ENCODE assay signal across 10 cellular contexts in genomic region chr12:46260153-46260912, GRCh38. TPM values are rescaled to one million over a fixed set of nuclear protein-coding genes. Genes with fewer than 3 reads are reported as not detected.
A peak's percentile ranks its signal among the peaks of the same experiment; 100 is the strongest.
DNase-seq lines count a peak whose midpoint lies in the region; ATAC-seq and TF ChIP-seq lines count a peak whose summit lies in the region.
"Had no signal": no experiment of that assay in that cellular context is flagged by ENCODE, and none has a peak within 500 bp of the region (broad histone marks: within the 10 kb centered on the region; RNA-seq: fewer than 3 reads in every experiment).

No MANE protein-coding gene starts in this region.

- H3K4me3 Mint-ChIP-seq in endodermal cell: no peak overlapping the region
- no peak overlapping the region for H3K4me3 Mint-ChIP-seq in activated naive CD4-positive, alpha-beta T cell treated with anti-CD3 and anti-CD28 coated beads, Interleukin-2, amount 10 ng/mL, durations not matched to agents 7 days and 5 days
- H3K4me3 Mint-ChIP-seq: CD4-positive, alpha-beta memory T cell had no signal

- no peak overlapping the region for H3K27ac Mint-ChIP-seq in endodermal cell
- no peak overlapping the region for H3K27ac Mint-ChIP-seq in activated naive CD4-positive, alpha-beta T cell treated with anti-CD3 and anti-CD28 coated beads, Interleukin-2, amount 10 ng/mL, durations not matched to agents 7 days and 5 days
- H3K27ac Mint-ChIP-seq: CD4-positive, alpha-beta memory T cell had no signal

- no peaks in the 10 kb centered on the region for H3K27me3 Mint-ChIP-seq in endodermal cell (ENCODE audit: insufficient read depth)
- no peaks in the 10 kb centered on the region for H3K27me3 Mint-ChIP-seq in activated naive CD4-positive, alpha-beta T cell treated with anti-CD3 and anti-CD28 coated beads, Interleukin-2, amount 10 ng/mL, durations not matched to agents 7 days and 5 days
- H3K27me3 Mint-ChIP-seq: CD4-positive, alpha-beta memory T cell had no signal

- H3K27me3 ChIP-seq in AG04450 (ENCODE audit: control insufficient read depth, insufficient read depth, low read length): no peaks in the 10 kb centered on the region
- H3K27me3 ChIP-seq in HUES6 (ENCODE audit: control insufficient read depth, insufficient read depth, low read length): no peaks in the 10 kb centered on the region
- H3K27me3 ChIP-seq in endodermal cell (ENCODE audit: control insufficient read depth, insufficient read depth, low read length, poor library complexity, severe bottlenecking): no peaks in the 10 kb centered on the region
- H3K27me3 ChIP-seq in tibial nerve: no peaks in the 10 kb centered on the region

- no peak for ATAC-seq in HG03139 (IDR thresholded peaks at IDR 0.05; ENCODE audit: unreplicated experiment)

- peak overlapping the region; percentile 88 for H3K27ac ChIP-seq in AG04450 (ENCODE audit: low read depth, low read length)
- peak overlapping the region; percentile 46 for H3K27ac ChIP-seq in HUES6 (ENCODE audit: low read depth, low read length)
- peak overlapping the region; percentile 3 for H3K27ac ChIP-seq in endodermal cell (ENCODE audit: low read depth, low read length)
- peak overlapping the region; percentile 91 for H3K27ac ChIP-seq in mesodermal cell (ENCODE audit: low read depth, low read length, severe bottlenecking)
- H3K27ac ChIP-seq in tibial nerve: no peak overlapping the region

- H3K9me3 ChIP-seq in AG04450 (ENCODE audit: control insufficient read depth, insufficient read depth, low read length) (no peaks in the 10 kb centered on the region), HUES6 (ENCODE audit: control insufficient read depth, insufficient read depth, low read depth, low read length) (0 out of 2 replicates have a peak, but pooled peaks cover 2% of the 10 kb centered on the region), endodermal cell (ENCODE audit: control insufficient read depth, low read length) (peaks cover 3% of the 10 kb centered on the region), mesodermal cell (ENCODE audit: control insufficient read depth, low read length) (peaks cover 8% of the 10 kb centered on the region), tibial nerve (no peaks in the 10 kb centered on the region)

- peaks cover 19% of the 10 kb centered on the region for H3K36me3 Mint-ChIP-seq in endodermal cell (ENCODE audit: low read depth)
- peaks cover 54% of the 10 kb centered on the region for H3K36me3 Mint-ChIP-seq in activated naive CD4-positive, alpha-beta T cell treated with anti-CD3 and anti-CD28 coated beads, Interleukin-2, amount 10 ng/mL, durations not matched to agents 7 days and 5 days

- no peak for TF ChIP-seq POLR2A in tibial nerve (IDR thresholded peaks at IDR 0.05)

- TF ChIP-seq CTCF in AG04450 (IDR thresholded peaks at IDR 0.05; ENCODE audit: low read depth, low read length) (no peak), endodermal cell (conservative IDR thresholded peaks at IDR 0.05) (no peak), tibial nerve (IDR thresholded peaks at IDR 0.05) (no peak)

- H3K4me3 ChIP-seq in AG04450 (ENCODE audit: low read depth, low read length) (peak overlapping the region; percentile 39), HUES6 (ENCODE audit: low read depth, low read length) (peak overlapping the region; percentile 30), endodermal cell (ENCODE audit: low read length) (peak overlapping the region; percentile 25), mesodermal cell (ENCODE audit: extremely low read depth, insufficient read depth, low read length, poor library complexity, severe bottlenecking) (no peak overlapping the region), tibial nerve (no peak overlapping the region)

- H3K36me3 ChIP-seq in HUES6 (ENCODE audit: control insufficient read depth, insufficient read depth, low read length) (peaks cover 20% of the 10 kb centered on the region; the same call in 1 of the 2 replicates), endodermal cell (ENCODE audit: control insufficient read depth, insufficient read depth, low read length) (peaks cover 8% of the 10 kb centered on the region), mesodermal cell (ENCODE audit: control insufficient read depth, insufficient read depth, low read length) (peaks cover 36% of the 10 kb centered on the region), tibial nerve (no peaks in the 10 kb centered on the region)

- no peak for TF ChIP-seq EP300 in tibial nerve (IDR thresholded peaks at IDR 0.05)

- peaks cover 18% of the 10 kb centered on the region for H3K4me1 Mint-ChIP-seq in endodermal cell
- peaks cover 43% of the 10 kb centered on the region for H3K4me1 Mint-ChIP-seq in activated naive CD4-positive, alpha-beta T cell treated with anti-CD3 and anti-CD28 coated beads, Interleukin-2, amount 10 ng/mL, durations not matched to agents 7 days and 5 days

- POLR2A ChIA-PET in AG04450 (lab: Yijun Ruan, JAX): no interaction called here

- H3K9me3 Mint-ChIP-seq in endodermal cell: peaks cover 1% of the 10 kb centered on the region
- H3K9me3 Mint-ChIP-seq in activated naive CD4-positive, alpha-beta T cell treated with anti-CD3 and anti-CD28 coated beads, Interleukin-2, amount 10 ng/mL, durations not matched to agents 7 days and 5 days: peaks cover 2% of the 10 kb centered on the region

- CTCF ChIA-PET in AG04450 (lab: Charles Lee): interaction anchor here (0.6 to 0.9 kb wide), 2 partner anchors 135 to 962 kb away, joined by 3 read pairs; no protein-coding TSS in a partner anchor
- CTCF ChIA-PET in activated naive CD4-positive, alpha-beta T cell treated with anti-CD3 and anti-CD28 coated beads, Interleukin-2, amount 10 ng/mL, durations not matched to agents 7 days and 5 days (lab: Charles Lee): no interaction called here

- no peak overlapping the region for H3K9ac ChIP-seq in HUES6 (ENCODE audit: low read length)
- no peak overlapping the region for H3K9ac ChIP-seq in endodermal cell (ENCODE audit: extremely low read depth, low read length, poor library complexity, severe bottlenecking)

- DNase-seq in AG04450 (ENCODE audit: low read depth, low spot score) (peak; percentile 59), endodermal cell (no peak), tibial nerve (ENCODE audit: low spot score in 2 of 2) (no peak), HT-29 (ENCODE audit: low spot score) (no peak)
- DNase-seq in activated naive CD4-positive, alpha-beta T cell treated with anti-CD3 and anti-CD28 coated beads, Interleukin-2, amount 10 ng/mL, durations not matched to agents 7 days and 5 days: no peak
- DNase-seq: activated T-cell treated with anti-CD3 and anti-CD28 coated beads, Interleukin-2, amount 50 U/mL, for 1 hour; CD4-positive, alpha-beta memory T cell had no signal

- WGBS in endodermal cell (ENCODE audit: insufficient coverage in 1 of 2, insufficient read length in 1 of 2), 2 experiments: 58 to 79% methylated on average over 4 to 5 of the region's 5 CpGs
- 48 to 58% methylated on average over 4 to 5 of the region's 5 CpGs for WGBS in mesodermal cell (ENCODE audit: insufficient coverage in 2 of 2), 2 experiments
- WGBS in tibial nerve, 2 donors: 55 to 57% methylated on average over 5 of the region's 5 CpGs

- H3K4me1 ChIP-seq in HUES6 (ENCODE audit: control insufficient read depth, insufficient read depth, low read length): peaks cover 54% of the 10 kb centered on the region
- H3K4me1 ChIP-seq in endodermal cell (ENCODE audit: control insufficient read depth, insufficient read depth, low read length): peaks cover 14% of the 10 kb centered on the region
- H3K4me1 ChIP-seq in mesodermal cell (ENCODE audit: control insufficient read depth, insufficient read depth, low read length, poor library complexity, severe bottlenecking): peaks cover 48% of the 10 kb centered on the region
- peaks cover 0 to 4% (median 0%) of the 10 kb centered on the region in 4 donors for H3K4me1 ChIP-seq in tibial nerve

RNA-seq across cellular contexts. Expression of gene SLC38A1, which starts 8.5 kb away (rescaled TPM):
- 96.9 and 136 TPM in 2 replicates for polyA plus RNA-seq in AG04450 (2011; rRNA removed)
- 122 and 177 TPM in 2 replicates for polyA minus RNA-seq in AG04450 (2011; rRNA and poly(A)+ RNA removed)
- 100 to 1,000 TPM in 1 of 2 donors, 10 to 100 TPM in 1; 77.7 to 107 TPM for total RNA-seq in endodermal cell
- polyA plus RNA-seq in endodermal cell (2013, experiment 1 of 2): 101 TPM
- 82.0 TPM for polyA plus RNA-seq in endodermal cell (2013, experiment 2 of 2)
- 66.4 TPM for polyA plus RNA-seq in mesodermal cell (2013, experiment 1 of 2)
- 62.8 TPM for polyA plus RNA-seq in mesodermal cell (2013, experiment 2 of 2)
- total RNA-seq in tibial nerve: 10 to 100 TPM in 2 of 4 donors, 1 to 10 TPM in 2; 7.0 to 11.8 (median 9.5) TPM
- total RNA-seq in HT-29 (2014; rRNA removed; shearing (Covaris generic)): 57.1 and 58.6 TPM in 2 replicates

Comparison
In these comparisons a context has a peak if more than half of its experiments do, and no peak if none do; other contexts are left out.
1. H3K27ac ChIP-seq: peak in AG04450 (single experiment), HUES6 (single experiment), endodermal cell (single experiment) and mesodermal cell (single experiment); none in tibial nerve (0 of 4).
2. H3K4me3 ChIP-seq: peak in AG04450 (single experiment), HUES6 (single experiment) and endodermal cell (single experiment); none in mesodermal cell (single experiment) and tibial nerve (0 of 4).